Comparison of ENCODE assay signal across 12 cellular contexts in genomic region chr3:149596136-149596770, GRCh38.
A peak's percentile ranks its signal among the peaks of the same experiment; 100 is the strongest.
DNase-seq lines count a peak whose midpoint lies in the region; ATAC-seq, FAIRE-seq and TF ChIP-seq lines count a peak whose summit lies in the region.
"Had no signal": no experiment of that assay in that cellular context is flagged by ENCODE, and none has a peak within 500 bp of the region (broad histone marks: within the 10 kb centered on the region; RNA-seq: fewer than 3 reads in every experiment).

No MANE protein-coding gene starts in this region.

- H3K27me3 ChIP-seq in thyroid gland (no peaks in the 10 kb centered on the region), Karpas-422 (ENCODE audit: low read length) (no peaks in the 10 kb centered on the region)

- H4K20me1 ChIP-seq in Karpas-422 (ENCODE audit: insufficient read depth, low read depth, low read length), result no peaks in the 10 kb centered on the region

- FAIRE-seq in D721Med (lab: Jason Lieb, UNC), result no peak
- FAIRE-seq: TTC549 had no signal

- no peaks in the 10 kb centered on the region for H3K9me2 ChIP-seq in Karpas-422 (replicated peaks; ENCODE audit: insufficient read depth, low read length)

- no peak for TF ChIP-seq POLR2A in thyroid gland (IDR thresholded peaks at IDR 0.05)

- WGBS in thyroid gland, 2 donors, result 67 to 68% methylated on average over 6 of the region's 6 CpGs

- H3K36me3 ChIP-seq in thyroid gland, result no peaks in the 10 kb centered on the region
- H3K36me3 ChIP-seq in Karpas-422 (ENCODE audit: insufficient read depth, low read length), result no peaks in the 10 kb centered on the region

- no peak overlapping the region for H2AFZ ChIP-seq in Karpas-422 (ENCODE audit: low read length)

- H3K4me3 ChIP-seq in thyroid gland (replicated peaks in 1 of 3) (no peak overlapping the region), Karpas-422 (ENCODE audit: low read length) (no peak overlapping the region)

- no peak for TF ChIP-seq CTCF in thyroid gland (IDR thresholded peaks at IDR 0.05)
- no peak for TF ChIP-seq CTCF in D721Med (IDR thresholded peaks at IDR 0.05; ENCODE audit: insufficient read depth, missing control alignments)

- H3K9ac ChIP-seq in Karpas-422 (ENCODE audit: low read length), result no peak overlapping the region

- peaks cover 20 to 24% of the 10 kb centered on the region in 2 donors for H3K4me1 ChIP-seq in thyroid gland
- no peaks in the 10 kb centered on the region for H3K4me1 ChIP-seq in Karpas-422 (ENCODE audit: low read length)

- DNase-seq in HS-27A (ENCODE audit: low read depth), result peak; percentile 48
- peak; percentile 83 for DNase-seq in amniotic epithelial cell (ENCODE audit: low read depth)
- no peak for DNase-seq in left lobe of liver (ENCODE audit: low spot score)
- DNase-seq in thyroid gland, result peak; percentile 62 to 66
- no peak for DNase-seq in Karpas-422
- no peak for DNase-seq in D721Med (ENCODE audit: insufficient read length, low spot score)
- DNase-seq: effector CD4-positive, alpha-beta T cell; NCI-H1092 treated with DMSO at 0.1 percent for 48 hours; NCI-H510A treated with DMSO at 0.1 percent for 48 hours; SHP77 had no signal

- peak overlapping the region in 2 of 3 donors; percentile 25 to 29 for H3K27ac ChIP-seq in thyroid gland
- no peak overlapping the region for H3K27ac ChIP-seq in Karpas-422 (ENCODE audit: low read length)

- no peak overlapping the region for H3K4me2 ChIP-seq in Karpas-422 (ENCODE audit: low read depth, low read length, poor library complexity, severe bottlenecking)

- H3K9me3 ChIP-seq in thyroid gland (no peaks in the 10 kb centered on the region), Karpas-422 (ENCODE audit: low read length) (no peaks in the 10 kb centered on the region)

- intact Hi-C loops in thyroid gland (cut with DNase I), result no loop called here

- peak; percentile 35 for ATAC-seq in left lobe of liver
- ATAC-seq in GM21381 (IDR thresholded peaks at IDR 0.05; ENCODE audit: unreplicated experiment), result no peak

- no peaks in the 10 kb centered on the region for H3K79me2 ChIP-seq in Karpas-422 (ENCODE audit: low read length)

Comparison
In these comparisons a context has a peak if more than half of its experiments do, and no peak if none do; other contexts are left out.
1. DNase-seq: peak in HS-27A (single experiment), amniotic epithelial cell (single experiment) and thyroid gland (2 of 2); none in left lobe of liver (single experiment), Karpas-422 (single experiment) and D721Med (single experiment).